Comparison of ENCODE assay signal across 1 cellular context in genomic region chr19:17312481-17313113, GRCh38.
TF ChIP-seq lines count a peak whose summit lies in the region.

No MANE protein-coding gene starts in this region.

TF ChIP-seq in H1, 55 proteins besides CTCF, POLR2A, EP300 and RAD21:
- no peak for TF ChIP-seq TAF1 (IDR thresholded peaks at IDR 0.05; ENCODE audit: low read depth, low read length)
- no peak for TF ChIP-seq KDM5A (IDR thresholded peaks at IDR 0.05; ENCODE audit: low read length)
- TF ChIP-seq SIN3A (conservative IDR thresholded peaks at IDR 0.05 in 1 of 2, IDR thresholded peaks at IDR 0.05 in 1 of 2; ENCODE audit: low read depth in 1 of 2, low read length in 2 of 2): no peak
- TF ChIP-seq SP1 (IDR thresholded peaks at IDR 0.05; ENCODE audit: low read depth, low read length): no peak
- TF ChIP-seq HDAC6 (IDR thresholded peaks at IDR 0.05; ENCODE audit: low read depth, low read length): no peak
- TF ChIP-seq CTBP2 (IDR thresholded peaks at IDR 0.05; ENCODE audit: borderline replicate concordance, insufficient read depth, insufficient read length, low read length): no peak
- TF ChIP-seq ATF2 (IDR thresholded peaks at IDR 0.05; ENCODE audit: low read length): no peak
- no peak for TF ChIP-seq RNF2 (IDR thresholded peaks at IDR 0.05; ENCODE audit: borderline replicate concordance, low read depth, low read length, missing control alignments, poor library complexity, severe bottlenecking)
- no peak for TF ChIP-seq POU5F1 (IDR thresholded peaks at IDR 0.05; ENCODE audit: low read depth, low read length)
- TF ChIP-seq TEAD4 (IDR thresholded peaks at IDR 0.05; ENCODE audit: low read depth, low read length): no peak
- TF ChIP-seq GABPA (IDR thresholded peaks at IDR 0.05; ENCODE audit: borderline replicate concordance, insufficient read depth, low read length): no peak
- TF ChIP-seq KDM4A (IDR thresholded peaks at IDR 0.05; ENCODE audit: low read depth, low read length, severe bottlenecking): no peak
- TF ChIP-seq CHD1 (IDR thresholded peaks at IDR 0.05; ENCODE audit: low read depth, low read length): no peak
- no peak for TF ChIP-seq POLR2AphosphoS5 (IDR thresholded peaks at IDR 0.05; ENCODE audit: low read depth, low read length)
- TF ChIP-seq RBBP5 (IDR thresholded peaks at IDR 0.05; ENCODE audit: borderline replicate concordance, low read depth, low read length): no peak
